Comparison of ENCODE assay signal across 7 cellular contexts in genomic region chr5:77785229-77785628, GRCh38.
"Had no signal": no experiment of that assay in that cellular context is flagged by ENCODE, and none has a peak within 500 bp of the region (broad histone marks: within the 10 kb centered on the region; RNA-seq: fewer than 3 reads in every experiment).

No MANE protein-coding gene starts in this region.

- H3K4me1 Mint-ChIP-seq: H9 had no signal

- DNase-seq: GM23248, GOT3, H9, HCEC 1CT, IMR-90 had no signal

- FAIRE-seq: HepG2, K562 had no signal

- H3K27ac Mint-ChIP-seq: H9 had no signal

- H3K4me3 Mint-ChIP-seq: H9 had no signal
